In the genomic region with DNA sequence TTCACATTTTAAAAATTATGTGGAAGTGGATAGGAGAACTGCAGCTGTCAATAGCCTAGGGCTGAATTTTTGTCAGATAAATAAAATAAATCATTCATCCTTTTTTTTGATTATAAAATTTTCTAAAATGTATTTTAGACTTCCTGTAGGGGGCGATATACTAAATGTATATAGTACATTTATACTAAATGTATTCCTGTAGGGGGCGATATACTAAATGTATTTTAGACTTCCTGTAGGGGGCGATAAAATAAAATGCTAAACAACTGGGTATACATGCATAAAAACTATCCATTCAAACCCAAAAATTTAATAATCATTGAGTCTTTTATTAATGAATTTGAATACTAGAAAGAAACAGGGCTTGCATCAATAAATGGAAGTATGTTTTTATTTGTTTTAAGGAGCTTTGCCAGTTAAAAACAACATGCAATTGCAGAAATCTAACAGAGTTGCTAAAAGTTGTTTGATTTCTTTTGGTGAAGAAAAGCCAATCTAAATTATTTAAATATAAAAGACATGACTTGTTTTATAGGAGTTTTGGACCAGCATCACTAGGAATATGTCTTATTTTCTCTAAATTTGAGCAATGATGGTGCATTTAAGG, we compare ENCODE assay signal across 8 cellular contexts. TPM values are rescaled to one million over a fixed set of nuclear protein-coding genes. Genes with fewer than 3 reads are reported as not detected.
DNase-seq lines count a peak whose midpoint lies in the region; ATAC-seq and TF ChIP-seq lines count a peak whose summit lies in the region.

No MANE protein-coding gene starts in this region.

- H3K27ac Mint-ChIP-seq in CD14-positive monocyte (no peak overlapping the region), activated B cell treated with CpG ODN at 0.5 μM for 24 hours (no peak overlapping the region)

- CTCF ChIA-PET in activated B cell treated with CpG ODN at 0.5 μM for 24 hours (lab: Charles Lee) = interaction anchor here (0.7 to 4.8 kb wide), 16 partner anchors 8 to 583 kb away, joined by 3 to 40 read pairs (median 4); a partner anchor contains a TSS

- H3K9me3 Mint-ChIP-seq in CD14-positive monocyte = peaks cover 0 to 1% (median 0%) of the 10 kb centered on the region in 7 donors
- H3K9me3 Mint-ChIP-seq in activated B cell treated with CpG ODN at 0.5 μM for 24 hours = no peaks in the 10 kb centered on the region

- H3K36me3 Mint-ChIP-seq in CD14-positive monocyte = no peaks in the 10 kb centered on the region
- no peaks in the 10 kb centered on the region for H3K36me3 Mint-ChIP-seq in activated B cell treated with CpG ODN at 0.5 μM for 24 hours (ENCODE audit: low read depth)

- TF ChIP-seq CTCF in CD14-positive monocyte (IDR thresholded peaks at IDR 0.05) = peak; percentile 100
- peak; percentile 100 for TF ChIP-seq CTCF in activated B cell treated with CpG ODN at 0.5 μM for 24 hours (IDR thresholded peaks at IDR 0.05)

- DNase-seq in CD14-positive monocyte (ENCODE audit: low spot score) (no peak), NCI-H1694 treated with DMSO at 0.1 percent for 48 hours (lab: John Stamatoyannopoulos, UW) (peak; percentile 51), activated B cell treated with CpG ODN at 0.5 μM for 24 hours (no peak), left kidney (ENCODE audit: low read depth, low spot score) (peak; percentile 26)

- H3K4me1 Mint-ChIP-seq in CD14-positive monocyte (peaks cover 20% of the 10 kb centered on the region), activated B cell treated with CpG ODN at 0.5 μM for 24 hours (peaks cover 2% of the 10 kb centered on the region)

- H3K4me3 Mint-ChIP-seq in CD14-positive monocyte = no peak overlapping the region
- no peak overlapping the region for H3K4me3 Mint-ChIP-seq in activated B cell treated with CpG ODN at 0.5 μM for 24 hours

- POLR2A ChIA-PET in activated B cell treated with CpG ODN at 0.5 μM for 24 hours (lab: Charles Lee) = no interaction called here

- H3K27me3 Mint-ChIP-seq in CD14-positive monocyte (ENCODE audit: low read depth in 3 of 3) (peaks cover 0 to 6% (median 3%) of the 10 kb centered on the region in 3 donors), activated B cell treated with CpG ODN at 0.5 μM for 24 hours (peaks cover 15% of the 10 kb centered on the region)

- peak; percentile 55 for ATAC-seq in GM19467 (IDR thresholded peaks at IDR 0.05; ENCODE audit: unreplicated experiment)
- peak; percentile 56 for ATAC-seq in activated B cell treated with CpG ODN at 0.5 μM for 24 hours (ENCODE audit: low read depth)
- no peak for ATAC-seq in GM18498 (IDR thresholded peaks at IDR 0.05; ENCODE audit: unreplicated experiment)
- ATAC-seq in HG02884 (IDR thresholded peaks at IDR 0.05; ENCODE audit: unreplicated experiment) = no peak
- no peak for ATAC-seq in GM21717 (IDR thresholded peaks at IDR 0.05; ENCODE audit: unreplicated experiment)

- intact Hi-C loops in CD14-positive monocyte (cut with micrococcal nuclease) (loop anchor here in 1 of 2 donors (10.0 kb wide), 1 partner anchor 115 kb away; no protein-coding TSS in a partner anchor), activated B cell treated with CpG ODN at 0.5 μM for 24 hours (cut with micrococcal nuclease) (loop anchor here (1.0 to 5.0 kb wide), 7 partner anchors 8 to 242 kb away; a partner anchor contains a TSS)

RNA-seq across cellular contexts. Expression of a gene that starts 31.4 kb away (rescaled TPM):
- not detected for polyA plus RNA-seq in CD14-positive monocyte
- total RNA-seq in activated B cell treated with CpG ODN at 0.5 μM for 24 hours = not detected in 2 replicates

RNA-seq across cellular contexts. Expression of a gene that starts 46.8 kb away (rescaled TPM):
- not detected for polyA plus RNA-seq in CD14-positive monocyte
- total RNA-seq in activated B cell treated with CpG ODN at 0.5 μM for 24 hours = not detected in 2 replicates

Comparison
In these comparisons a context has a peak if more than half of its experiments do, and no peak if none do; other contexts are left out.
1. DNase-seq: peak in NCI-H1694 treated with DMSO at 0.1 percent for 48 hours (single experiment) and left kidney (single experiment); none in CD14-positive monocyte (single experiment) and activated B cell treated with CpG ODN at 0.5 μM for 24 hours (single experiment).
2. ATAC-seq: peak in GM19467 (single experiment) and activated B cell treated with CpG ODN at 0.5 μM for 24 hours (single experiment); none in GM18498 (single experiment), HG02884 (single experiment) and GM21717 (single experiment).